Comparison of ENCODE assay signal across 21 cellular contexts in the genomic region with DNA sequence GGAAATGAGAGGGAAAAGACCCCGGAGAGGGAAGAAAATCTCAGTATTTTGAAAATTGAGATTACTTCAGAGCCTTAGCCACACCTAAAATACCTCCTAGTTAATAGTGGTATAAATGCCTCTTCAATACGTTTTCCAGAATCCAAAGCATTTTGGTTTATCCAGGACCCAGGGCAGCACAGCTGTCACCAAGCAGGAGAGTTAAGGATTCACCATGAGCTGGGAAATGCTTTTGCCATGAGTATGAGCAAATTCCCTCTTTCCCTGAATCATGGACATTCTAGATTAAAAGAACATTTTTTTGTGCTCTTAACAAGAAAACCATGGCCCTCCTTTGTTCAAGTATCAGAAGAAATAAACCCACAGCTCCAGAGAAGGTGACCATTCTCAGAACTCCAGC.
"Had no signal": no experiment of that assay in that cellular context is flagged by ENCODE, and none has a peak within 500 bp of the region (broad histone marks: within the 10 kb centered on the region; RNA-seq: fewer than 3 reads in every experiment).

No MANE protein-coding gene starts in this region.

- H3K27ac Mint-ChIP-seq: T-helper 2 cell treated with Interferon-gamma antibody and Interleukin-4, amounts not matched to agents 5 μg/mL and 100 μg/mL, for 36 hours; WTC11 had no signal

- H3K36me3 ChIP-seq: cardiac muscle cell, prostate gland, suprapubic skin, transverse colon, vagina had no signal

- H3K4me3 Mint-ChIP-seq: activated CD8-positive, alpha-beta T cell treated with anti-CD3 and anti-CD28 coated beads, Interleukin-2, amount 10 ng/mL, durations not matched to agents 7 days and 5 days; activated T-cell treated with anti-CD3 and anti-CD28 coated beads, Interleukin-2, amount 50 U/mL, for 4 hours; stimulated activated naive CD8-positive, alpha-beta T cell treated with anti-CD3 and anti-CD28 coated beads, Interleukin-15, amount 100 ng/mL, for 72 hours; T-helper 2 cell treated with Interferon-gamma antibody and Interleukin-4, amounts not matched to agents 5 μg/mL and 100 μg/mL, for 36 hours; WTC11 had no signal

- DNase-seq: activated CD4-positive, alpha-beta T cell treated with anti-CD3 and anti-CD28 coated beads for 48 hours; activated CD8-positive, alpha-beta T cell treated with anti-CD3 and anti-CD28 coated beads, Interleukin-2, amount 10 ng/mL, durations not matched to agents 7 days and 5 days; activated effector memory CD4-positive, alpha-beta T cell treated with anti-CD3 and anti-CD28 coated beads, Interleukin-2, amount 50 U/mL, for 16 hours; activated T-cell treated with anti-CD3 and anti-CD28 coated beads, Interleukin-2, amount 50 U/mL, for 4 hours; amygdala; dorsolateral prefrontal cortex; hypothalamus; right cardiac atrium; small intestine; stimulated activated CD4-positive, alpha-beta T cell treated with anti-CD3 and anti-CD28 coated beads, Interleukin-15, amount 100 ng/mL, for 24 hours; stimulated activated CD4-positive, alpha-beta T cell treated with anti-CD3 and anti-CD28 coated beads, Interleukin-2, amount 100 ng/mL, for 48 hours; stimulated activated naive CD8-positive, alpha-beta T cell treated with anti-CD3 and anti-CD28 coated beads, Interleukin-15, amount 100 ng/mL, for 72 hours; transverse colon had no signal

- H3K9me3 Mint-ChIP-seq: activated naive CD4-positive, alpha-beta T cell treated with anti-CD3 and anti-CD28 coated beads, Interleukin-2, amount 50 U/mL, for 72 hours; activated T-cell treated with anti-CD3 and anti-CD28 coated beads, Interleukin-2, amount 50 U/mL, for 4 hours; stimulated activated naive CD8-positive, alpha-beta T cell treated with anti-CD3 and anti-CD28 coated beads, Interleukin-15, amount 100 ng/mL, for 72 hours; T-helper 2 cell treated with Interferon-gamma antibody and Interleukin-4, amounts not matched to agents 5 μg/mL and 100 μg/mL, for 36 hours; WTC11 had no signal

- ATAC-seq: activated CD8-positive, alpha-beta T cell treated with anti-CD3 and anti-CD28 coated beads, Interleukin-2, amount 10 ng/mL, durations not matched to agents 7 days and 5 days; activated naive CD4-positive, alpha-beta T cell treated with anti-CD3 and anti-CD28 coated beads, Interleukin-2, amount 50 U/mL, for 72 hours; activated T-cell treated with anti-CD3 and anti-CD28 coated beads, Interleukin-2, amount 50 U/mL, for 4 hours; right cardiac atrium; stimulated activated naive CD8-positive, alpha-beta T cell treated with anti-CD3 and anti-CD28 coated beads, Interleukin-15, amount 100 ng/mL, for 72 hours; WTC11 had no signal

- H3K27ac ChIP-seq: cardiac muscle cell, dorsolateral prefrontal cortex, prostate gland, suprapubic skin, transverse colon, vagina had no signal

- H3K27me3 ChIP-seq: cardiac muscle cell, dorsolateral prefrontal cortex, suprapubic skin, transverse colon, vagina had no signal

- H3K9me3 ChIP-seq: prostate gland, suprapubic skin, transverse colon, vagina had no signal

- H3K36me3 Mint-ChIP-seq: WTC11 had no signal

- H3K27me3 Mint-ChIP-seq: stimulated activated naive CD8-positive, alpha-beta T cell treated with anti-CD3 and anti-CD28 coated beads, Interleukin-15, amount 100 ng/mL, for 72 hours had no signal

- H3K4me3 ChIP-seq: cardiac muscle cell, dorsolateral prefrontal cortex, lung, prostate gland, suprapubic skin, transverse colon, vagina had no signal

- H3K4me1 ChIP-seq: prostate gland, vagina had no signal
